In genomic region chr6:139580592-139581484, GRCh38 we compare ENCODE assay signal across 10 cellular contexts.
DNase-seq lines count a peak whose midpoint lies in the region; ATAC-seq and TF ChIP-seq lines count a peak whose summit lies in the region.
"Had no signal": no experiment of that assay in that cellular context is flagged by ENCODE, and none has a peak within 500 bp of the region (broad histone marks: within the 10 kb centered on the region; RNA-seq: fewer than 3 reads in every experiment).

No MANE protein-coding gene starts in this region.

- H3K4me3 ChIP-seq in endodermal cell (ENCODE audit: low read length) = no peak overlapping the region
- H3K4me3 ChIP-seq: A549 had no signal

- CTCF ChIA-PET in activated CD4-positive, alpha-beta T cell treated with anti-CD3 and anti-CD28 coated beads, Interleukin-2, amount 10 ng/mL, durations not matched to agents 7 days and 5 days (lab: Charles Lee) = interaction anchor here (1.0 kb wide), 1 partner anchor 10 kb away, joined by 3 read pairs; no protein-coding TSS in a partner anchor

- H3K36me3 Mint-ChIP-seq in activated CD4-positive, alpha-beta T cell treated with anti-CD3 and anti-CD28 coated beads, Interleukin-2, amount 10 ng/mL, durations not matched to agents 7 days and 5 days (ENCODE audit: low read depth) = no peaks in the 10 kb centered on the region
- 0 out of 2 replicates have a peak, but pooled peaks cover 4% of the 10 kb centered on the region for H3K36me3 Mint-ChIP-seq in HFFc6 (ENCODE audit: low read depth)
- no peaks in the 10 kb centered on the region for H3K36me3 Mint-ChIP-seq in stimulated activated naive B cell treated with anti-CD40 and anti-IgM and Interleukin-4, amounts not matched to agents 10 μg/mL and 1 μg/mL and 100 μg/mL, for 72 hours
- H3K36me3 Mint-ChIP-seq in endodermal cell (ENCODE audit: low read depth) = no peaks in the 10 kb centered on the region

- no peaks in the 10 kb centered on the region for H3K9me3 Mint-ChIP-seq in activated CD4-positive, alpha-beta T cell treated with anti-CD3 and anti-CD28 coated beads, Interleukin-2, amount 10 ng/mL, durations not matched to agents 7 days and 5 days
- H3K9me3 Mint-ChIP-seq in HFFc6 (no peaks in the 10 kb centered on the region), endodermal cell (no peaks in the 10 kb centered on the region)
- no peaks in the 10 kb centered on the region for H3K9me3 Mint-ChIP-seq in stimulated activated naive B cell treated with anti-CD40 and anti-IgM and Interleukin-4, amounts not matched to agents 10 μg/mL and 1 μg/mL and 100 μg/mL, for 72 hours

- H3K27ac ChIP-seq in endodermal cell (ENCODE audit: low read depth, low read length) = no peak overlapping the region
- H3K27ac ChIP-seq: A549 had no signal

- H3K27me3 Mint-ChIP-seq in activated CD4-positive, alpha-beta T cell treated with anti-CD3 and anti-CD28 coated beads, Interleukin-2, amount 10 ng/mL, durations not matched to agents 7 days and 5 days = peaks cover 2% of the 10 kb centered on the region
- H3K27me3 Mint-ChIP-seq in HFFc6 (ENCODE audit: insufficient read depth) (no peaks in the 10 kb centered on the region; the same call in 1 of the 2 replicates), endodermal cell (ENCODE audit: insufficient read depth) (peaks cover 2% of the 10 kb centered on the region)
- no peaks in the 10 kb centered on the region for H3K27me3 Mint-ChIP-seq in stimulated activated naive B cell treated with anti-CD40 and anti-IgM and Interleukin-4, amounts not matched to agents 10 μg/mL and 1 μg/mL and 100 μg/mL, for 72 hours

- H3K27me3 ChIP-seq in endodermal cell (ENCODE audit: control insufficient read depth, insufficient read depth, low read length, poor library complexity, severe bottlenecking) = no peaks in the 10 kb centered on the region

- TF ChIP-seq CTCF in HFFc6 (IDR thresholded peaks at IDR 0.05) (no peak), endodermal cell (conservative IDR thresholded peaks at IDR 0.05) (no peak)

- peak overlapping the region; percentile 26 for H3K4me3 Mint-ChIP-seq in activated CD4-positive, alpha-beta T cell treated with anti-CD3 and anti-CD28 coated beads, Interleukin-2, amount 10 ng/mL, durations not matched to agents 7 days and 5 days
- H3K4me3 Mint-ChIP-seq in HFFc6 (no peak overlapping the region), endodermal cell (no peak overlapping the region)
- H3K4me3 Mint-ChIP-seq in stimulated activated naive B cell treated with anti-CD40 and anti-IgM and Interleukin-4, amounts not matched to agents 10 μg/mL and 1 μg/mL and 100 μg/mL, for 72 hours = no peak overlapping the region

- peaks cover 19% of the 10 kb centered on the region for H3K4me1 Mint-ChIP-seq in activated CD4-positive, alpha-beta T cell treated with anti-CD3 and anti-CD28 coated beads, Interleukin-2, amount 10 ng/mL, durations not matched to agents 7 days and 5 days
- H3K4me1 Mint-ChIP-seq in HFFc6 (ENCODE audit: low read depth) = peaks cover 76% of the 10 kb centered on the region
- H3K4me1 Mint-ChIP-seq in stimulated activated naive B cell treated with anti-CD40 and anti-IgM and Interleukin-4, amounts not matched to agents 10 μg/mL and 1 μg/mL and 100 μg/mL, for 72 hours = peaks cover 15 to 22% of the 10 kb centered on the region in 2 donors
- peaks cover 5% of the 10 kb centered on the region for H3K4me1 Mint-ChIP-seq in endodermal cell

- ATAC-seq in HG03520 (IDR thresholded peaks at IDR 0.05; ENCODE audit: unreplicated experiment) = peak; percentile 88
- ATAC-seq in stimulated activated naive B cell treated with anti-CD40 and anti-IgM and Interleukin-4, amounts not matched to agents 10 μg/mL and 1 μg/mL and 100 μg/mL, for 72 hours (replicated peaks) = peak; percentile 88
- ATAC-seq: A549 had no signal

- H3K9ac ChIP-seq in endodermal cell (ENCODE audit: extremely low read depth, low read length, poor library complexity, severe bottlenecking) = no peak overlapping the region

- WGBS in endodermal cell (ENCODE audit: insufficient coverage in 1 of 2, insufficient read length in 1 of 2), 2 experiments = 91 to 92% methylated on average over 4 to 9 of the region's 9 CpGs

- no peaks in the 10 kb centered on the region for H3K4me1 ChIP-seq in endodermal cell (ENCODE audit: control insufficient read depth, insufficient read depth, low read length)

- no peaks in the 10 kb centered on the region for H3K36me3 ChIP-seq in endodermal cell (ENCODE audit: control insufficient read depth, insufficient read depth, low read length)

- H3K27ac Mint-ChIP-seq in activated CD4-positive, alpha-beta T cell treated with anti-CD3 and anti-CD28 coated beads, Interleukin-2, amount 10 ng/mL, durations not matched to agents 7 days and 5 days = peak overlapping the region; percentile 31
- H3K27ac Mint-ChIP-seq in HFFc6 (peak overlapping the region; percentile 29; the same call in 1 of the 2 replicates), endodermal cell (no peak overlapping the region)
- no peak overlapping the region for H3K27ac Mint-ChIP-seq in stimulated activated naive B cell treated with anti-CD40 and anti-IgM and Interleukin-4, amounts not matched to agents 10 μg/mL and 1 μg/mL and 100 μg/mL, for 72 hours

- H3K9me3 ChIP-seq in endodermal cell (ENCODE audit: control insufficient read depth, low read length) = no peaks in the 10 kb centered on the region
- H3K9me3 ChIP-seq: A549 had no signal

- DNase-seq in activated CD4-positive, alpha-beta T cell treated with anti-CD3 and anti-CD28 coated beads, Interleukin-2, amount 10 ng/mL, durations not matched to agents 7 days and 5 days = no peak
- DNase-seq in activated CD4-positive, alpha-beta T cell treated with anti-CD3 and anti-CD28 coated beads for 48 hours = no peak
- DNase-seq in HFFc6 (no peak), NCI-H2196 treated with DMSO at 0.1 percent for 48 hours (lab: John Stamatoyannopoulos, UW; ENCODE audit: unreplicated experiment) (no peak), endodermal cell (no peak), amniotic stem cell (lab: John Stamatoyannopoulos, UW) (no peak)
- no peak for DNase-seq in stimulated activated naive B cell treated with anti-CD40 and anti-IgM and Interleukin-4, amounts not matched to agents 10 μg/mL and 1 μg/mL and 100 μg/mL, for 72 hours
- DNase-seq: stimulated activated CD4-positive, alpha-beta T cell treated with anti-CD3 and anti-CD28 coated beads, Interleukin-4, amount 100 ng/mL, for 24 hours had no signal

- POLR2A ChIA-PET in activated CD4-positive, alpha-beta T cell treated with anti-CD3 and anti-CD28 coated beads, Interleukin-2, amount 10 ng/mL, durations not matched to agents 7 days and 5 days (lab: Charles Lee) = no interaction called here

Comparison
In these comparisons a context has a peak if more than half of its experiments do, and no peak if none do; other contexts are left out.
1. H3K27ac Mint-ChIP-seq: peak in activated CD4-positive, alpha-beta T cell treated with anti-CD3 and anti-CD28 coated beads, Interleukin-2, amount 10 ng/mL, durations not matched to agents 7 days and 5 days (single experiment) and HFFc6 (single experiment); none in stimulated activated naive B cell treated with anti-CD40 and anti-IgM and Interleukin-4, amounts not matched to agents 10 μg/mL and 1 μg/mL and 100 μg/mL, for 72 hours (single experiment) and endodermal cell (single experiment).